ENCODE assay signal across 17 cellular contexts in the genomic region with DNA sequence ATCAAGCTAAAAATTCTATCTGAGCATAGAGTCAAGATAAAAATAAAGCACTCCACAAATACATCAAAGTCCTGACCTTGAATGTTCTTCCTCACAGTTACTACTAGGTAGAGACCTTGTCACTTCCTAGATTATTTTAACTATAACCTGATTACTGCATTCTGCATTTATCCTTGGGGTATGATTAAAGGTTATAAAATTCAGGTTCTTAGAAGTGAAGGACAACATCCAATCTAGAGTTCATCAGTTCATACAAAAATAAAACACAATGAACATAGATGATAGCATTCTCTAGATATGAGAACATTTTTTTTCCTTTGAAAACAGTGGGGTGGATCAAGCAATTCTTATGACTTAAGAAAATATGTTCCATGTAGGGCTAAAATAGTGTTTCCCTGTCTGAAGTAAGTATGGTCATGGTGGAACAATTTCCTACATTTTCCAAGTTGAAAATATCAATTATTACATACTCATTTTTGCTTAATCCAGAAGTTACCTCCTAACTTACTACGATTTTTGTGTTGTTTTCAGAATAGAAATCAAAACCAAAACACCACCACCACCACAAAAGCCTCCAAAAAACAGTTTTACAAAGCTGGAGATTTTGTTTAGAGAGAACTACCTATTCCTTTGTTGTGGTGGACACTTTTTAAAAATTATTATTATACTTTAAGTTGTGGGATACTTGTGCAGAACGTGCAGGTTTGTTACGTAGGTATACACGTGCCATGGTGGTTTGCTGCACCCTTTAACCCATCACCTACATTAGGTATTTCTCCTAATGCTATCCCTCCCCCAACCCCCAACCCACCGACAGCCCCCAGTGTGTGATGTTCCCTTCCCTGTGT.
DNase-seq lines count a peak whose midpoint lies in the region; ATAC-seq, FAIRE-seq and TF ChIP-seq lines count a peak whose summit lies in the region.
"Had no signal": no experiment of that assay in that cellular context is flagged by ENCODE, and none has a peak within 500 bp of the region (broad histone marks: within the 10 kb centered on the region; RNA-seq: fewer than 3 reads in every experiment).

No MANE protein-coding gene starts in this region.

- H3K4me1 Mint-ChIP-seq in nephron progenitor cell: peaks cover 22% of the 10 kb centered on the region
- H3K4me1 Mint-ChIP-seq in naive thymus-derived CD4-positive, alpha-beta T cell: no peaks in the 10 kb centered on the region
- H3K4me1 Mint-ChIP-seq: activated naive CD8-positive, alpha-beta T cell treated with anti-CD3 and anti-CD28 coated beads, Interleukin-2, amount 10 ng/mL, durations not matched to agents 7 days and 5 days had no signal

- TF ChIP-seq EP300 in ovary (IDR thresholded peaks at IDR 0.05): no peak

- no peak overlapping the region for H3K4me3 ChIP-seq in body of pancreas
- no peak overlapping the region for H3K4me3 ChIP-seq in naive thymus-derived CD4-positive, alpha-beta T cell (ENCODE audit: low read length)
- H3K4me3 ChIP-seq in ovary: no peak overlapping the region
- H3K4me3 ChIP-seq: neural progenitor cell, prostate gland had no signal

- no peaks in the 10 kb centered on the region for H3K9me3 Mint-ChIP-seq in nephron progenitor cell
- peaks cover 0 to 3% (median 0%) of the 10 kb centered on the region in 11 donors for H3K9me3 Mint-ChIP-seq in naive thymus-derived CD4-positive, alpha-beta T cell
- H3K9me3 Mint-ChIP-seq: activated naive CD8-positive, alpha-beta T cell treated with anti-CD3 and anti-CD28 coated beads, Interleukin-2, amount 10 ng/mL, durations not matched to agents 7 days and 5 days; dendritic cell treated with granulocyte-macrophage colony-stimulating factor and Interleukin-4, amounts not matched to agents 40 ng/mL and 50 ng/mL, for 4 days; neural progenitor cell; stimulated activated memory B cell treated with anti-CD40 and anti-IgM and Interleukin-4, amounts not matched to agents 10 μg/mL and 1 μg/mL and 100 μg/mL, for 72 hours had no signal

- H3K27me3 ChIP-seq in body of pancreas: no peaks in the 10 kb centered on the region
- no peaks in the 10 kb centered on the region for H3K27me3 ChIP-seq in naive thymus-derived CD4-positive, alpha-beta T cell (ENCODE audit: control insufficient read depth in 2 of 2, insufficient read depth in 2 of 2, low read length in 2 of 2)
- no peaks in the 10 kb centered on the region for H3K27me3 ChIP-seq in ovary
- H3K27me3 ChIP-seq: neural progenitor cell had no signal

- FAIRE-seq in GM18507 (lab: Jason Lieb, UNC): peak; percentile 41
- FAIRE-seq: bronchial epithelial cell had no signal

- intact Hi-C loops in body of pancreas (cut with DNase I) (no loop called here), ovary (cut with DNase I) (no loop called here)
- intact Hi-C loops in naive thymus-derived CD4-positive, alpha-beta T cell (cut with micrococcal nuclease): no loop called here

- POLR2A ChIA-PET in naive thymus-derived CD4-positive, alpha-beta T cell (lab: Charles Lee): no interaction called here

- DNase-seq in GM18507 (ENCODE audit: extremely low spot score, insufficient read length, low read depth) (no peak), NCI-H226 (peak; percentile 14), body of pancreas (no peak), nephron progenitor cell (no peak), ovary (no peak)
- no peak for DNase-seq in naive thymus-derived CD4-positive, alpha-beta T cell
- DNase-seq: activated CD4-positive, alpha-beta T cell treated with anti-CD3 and anti-CD28 coated beads, Interleukin-2, amount 50 U/mL, for 48 hours; activated naive CD8-positive, alpha-beta T cell treated with anti-CD3 and anti-CD28 coated beads, Interleukin-2, amount 10 ng/mL, durations not matched to agents 7 days and 5 days; GF-D8; midbrain; NCI-H524 had no signal

- TF ChIP-seq POLR2A in body of pancreas (IDR thresholded peaks at IDR 0.05): no peak
- TF ChIP-seq POLR2A in ovary (IDR thresholded peaks at IDR 0.05): no peak

- H3K36me3 Mint-ChIP-seq in nephron progenitor cell (ENCODE audit: low read depth): no peaks in the 10 kb centered on the region
- H3K36me3 Mint-ChIP-seq in naive thymus-derived CD4-positive, alpha-beta T cell: no peaks in the 10 kb centered on the region
- H3K36me3 Mint-ChIP-seq: activated naive CD8-positive, alpha-beta T cell treated with anti-CD3 and anti-CD28 coated beads, Interleukin-2, amount 10 ng/mL, durations not matched to agents 7 days and 5 days; neural progenitor cell; stimulated activated memory B cell treated with anti-CD40 and anti-IgM and Interleukin-4, amounts not matched to agents 10 μg/mL and 1 μg/mL and 100 μg/mL, for 72 hours had no signal

- no peaks in the 10 kb centered on the region for H3K36me3 ChIP-seq in body of pancreas (replicated peaks in 1 of 2; ENCODE audit: insufficient read depth in 1 of 2, low read depth in 2 of 2)
- no peaks in the 10 kb centered on the region for H3K36me3 ChIP-seq in naive thymus-derived CD4-positive, alpha-beta T cell (ENCODE audit: control insufficient read depth in 2 of 3, insufficient read depth in 3 of 3, low read length in 3 of 3)
- H3K36me3 ChIP-seq in ovary: no peaks in the 10 kb centered on the region
- H3K36me3 ChIP-seq: neural progenitor cell, prostate gland had no signal

- TF ChIP-seq CTCF in body of pancreas (IDR thresholded peaks at IDR 0.05): no peak
- TF ChIP-seq CTCF in nephron progenitor cell (IDR thresholded peaks at IDR 0.05): no peak
- TF ChIP-seq CTCF in ovary (IDR thresholded peaks at IDR 0.05): no peak

- no peaks in the 10 kb centered on the region for H3K27me3 Mint-ChIP-seq in nephron progenitor cell (ENCODE audit: low read depth, poor library complexity)
- no peaks in the 10 kb centered on the region for H3K27me3 Mint-ChIP-seq in naive thymus-derived CD4-positive, alpha-beta T cell
- H3K27me3 Mint-ChIP-seq: activated naive CD8-positive, alpha-beta T cell treated with anti-CD3 and anti-CD28 coated beads, Interleukin-2, amount 10 ng/mL, durations not matched to agents 7 days and 5 days; dendritic cell treated with granulocyte-macrophage colony-stimulating factor and Interleukin-4, amounts not matched to agents 40 ng/mL and 50 ng/mL, for 4 days; stimulated activated memory B cell treated with anti-CD40 and anti-IgM and Interleukin-4, amounts not matched to agents 10 μg/mL and 1 μg/mL and 100 μg/mL, for 72 hours had no signal

- H3K4me3 Mint-ChIP-seq in nephron progenitor cell: no peak overlapping the region
- no peak overlapping the region for H3K4me3 Mint-ChIP-seq in naive thymus-derived CD4-positive, alpha-beta T cell
- H3K4me3 Mint-ChIP-seq: activated naive CD8-positive, alpha-beta T cell treated with anti-CD3 and anti-CD28 coated beads, Interleukin-2, amount 10 ng/mL, durations not matched to agents 7 days and 5 days; dendritic cell treated with granulocyte-macrophage colony-stimulating factor and Interleukin-4, amounts not matched to agents 40 ng/mL and 50 ng/mL, for 4 days; neural progenitor cell; stimulated activated memory B cell treated with anti-CD40 and anti-IgM and Interleukin-4, amounts not matched to agents 10 μg/mL and 1 μg/mL and 100 μg/mL, for 72 hours had no signal

- WGBS in body of pancreas, 2 donors: 80 to 91% methylated on average over 5 of the region's 5 CpGs
- 85 to 91% (median 87%) methylated on average over 5 of the region's 5 CpGs for WGBS in ovary, 3 donors

- no peak for ATAC-seq in body of pancreas
- ATAC-seq in naive thymus-derived CD4-positive, alpha-beta T cell: no peak
- ATAC-seq in HG03025 (IDR thresholded peaks at IDR 0.05; ENCODE audit: low FRiP score, unreplicated experiment): no peak
- ATAC-seq: stimulated activated memory B cell treated with anti-CD40 and anti-IgM and Interleukin-4, amounts not matched to agents 10 μg/mL and 1 μg/mL and 100 μg/mL, for 72 hours had no signal

- H3K27ac ChIP-seq in body of pancreas (peak overlapping the region in 3 of 4 donors; percentile 5 to 47 (median 46)), ovary (no peak overlapping the region)
- no peak overlapping the region for H3K27ac ChIP-seq in naive thymus-derived CD4-positive, alpha-beta T cell (ENCODE audit: low read depth, low read length)
- H3K27ac ChIP-seq: neural progenitor cell, prostate gland had no signal

- H3K27ac Mint-ChIP-seq in nephron progenitor cell: peak overlapping the region; percentile 90
- H3K27ac Mint-ChIP-seq in naive thymus-derived CD4-positive, alpha-beta T cell: no peak overlapping the region
- H3K27ac Mint-ChIP-seq: activated naive CD8-positive, alpha-beta T cell treated with anti-CD3 and anti-CD28 coated beads, Interleukin-2, amount 10 ng/mL, durations not matched to agents 7 days and 5 days; dendritic cell treated with granulocyte-macrophage colony-stimulating factor and Interleukin-4, amounts not matched to agents 40 ng/mL and 50 ng/mL, for 4 days; stimulated activated memory B cell treated with anti-CD40 and anti-IgM and Interleukin-4, amounts not matched to agents 10 μg/mL and 1 μg/mL and 100 μg/mL, for 72 hours had no signal

- H3K4me1 ChIP-seq in body of pancreas: peaks cover 9% of the 10 kb centered on the region
- H3K4me1 ChIP-seq in naive thymus-derived CD4-positive, alpha-beta T cell (ENCODE audit: control insufficient read depth in 2 of 2, insufficient read depth in 2 of 2, low read length in 2 of 2): no peaks in the 10 kb centered on the region
- H3K4me1 ChIP-seq in ovary (ENCODE audit: insufficient read depth): peaks cover 3% of the 10 kb centered on the region
- H3K4me1 ChIP-seq: prostate gland had no signal

- H3K9me3 ChIP-seq in body of pancreas (no peaks in the 10 kb centered on the region), ovary (no peaks in the 10 kb centered on the region)
- no peaks in the 10 kb centered on the region for H3K9me3 ChIP-seq in naive thymus-derived CD4-positive, alpha-beta T cell (ENCODE audit: control insufficient read depth in 2 of 3, low read length in 3 of 3)
- H3K9me3 ChIP-seq: prostate gland had no signal

- CTCF ChIA-PET in naive thymus-derived CD4-positive, alpha-beta T cell (lab: Charles Lee): no interaction called here

Comparison
In these comparisons a context has a peak if more than half of its experiments do, and no peak if none do; other contexts are left out.
1. H3K27ac ChIP-seq: peak in body of pancreas (3 of 4); none in naive thymus-derived CD4-positive, alpha-beta T cell (single experiment) and ovary (0 of 2).